17 cellular contexts compared by ENCODE assay signal in genomic region chrX:109879991-109880390, GRCh38.
DNase-seq lines count a peak whose midpoint lies in the region; ATAC-seq, FAIRE-seq and TF ChIP-seq lines count a peak whose summit lies in the region.
"Had no signal": no experiment of that assay in that cellular context is flagged by ENCODE, and none has a peak within 500 bp of the region (broad histone marks: within the 10 kb centered on the region; RNA-seq: fewer than 3 reads in every experiment).

No MANE protein-coding gene starts in this region.

- H3K9me3 Mint-ChIP-seq in memory B cell = no peaks in the 10 kb centered on the region
- no peaks in the 10 kb centered on the region for H3K9me3 Mint-ChIP-seq in effector memory CD8-positive, alpha-beta T cell
- H3K9me3 Mint-ChIP-seq: CD4-positive, CD25-positive, alpha-beta regulatory T cell; CD8-positive, alpha-beta memory T cell had no signal

- H3K36me3 ChIP-seq in OCI-LY3 (replicated peaks; ENCODE audit: low read depth, low read length) = no peaks in the 10 kb centered on the region
- no peaks in the 10 kb centered on the region for H3K36me3 ChIP-seq in H1 (ENCODE audit: control insufficient read depth in 2 of 4, insufficient read depth in 4 of 4, low read length in 3 of 4)
- no peaks in the 10 kb centered on the region for H3K36me3 ChIP-seq in small intestine (ENCODE audit: control insufficient read depth in 2 of 2, insufficient read depth in 2 of 2, low read length in 2 of 2)
- H3K36me3 ChIP-seq: BLaER1 treated with 17β-estradiol and CSF1 and Interleukin-3, amounts not matched to agents 10 nM and 100 nM; HAP-1 had no signal

- FAIRE-seq in H1 (lab: Jason Lieb, UNC) (peak; percentile 13), small intestine (lab: Jason Lieb, UNC) (no peak)

- H3K4me1 Mint-ChIP-seq in memory B cell = peaks cover 9% of the 10 kb centered on the region
- no peaks in the 10 kb centered on the region for H3K4me1 Mint-ChIP-seq in effector memory CD8-positive, alpha-beta T cell (ENCODE audit: low read depth in 2 of 2)
- H3K4me1 Mint-ChIP-seq: CD4-positive, CD25-positive, alpha-beta regulatory T cell; CD8-positive, alpha-beta memory T cell had no signal

- no peak overlapping the region for H2BK20ac ChIP-seq in H1 (ENCODE audit: low read length)

- H3K27me3 Mint-ChIP-seq in memory B cell = no peaks in the 10 kb centered on the region
- no peaks in the 10 kb centered on the region for H3K27me3 Mint-ChIP-seq in effector memory CD8-positive, alpha-beta T cell

- no peak overlapping the region for H4K8ac ChIP-seq in H1 (ENCODE audit: extremely low read depth, insufficient read depth, low read length)

- DNase-seq in H1 (ENCODE audit: low read depth in 1 of 2, low spot score in 2 of 2) (no peak), memory B cell (ENCODE audit: low spot score in 2 of 2) (no peak), small intestine (peak; percentile 54), NCI-H774 (lab: John Stamatoyannopoulos, UW) (no peak)
- no peak for DNase-seq in central memory CD4-positive, alpha-beta T cell
- no peak for DNase-seq in effector memory CD8-positive, alpha-beta T cell
- DNase-seq: 8988T; Caco-2; CD4-positive, CD25-positive, alpha-beta regulatory T cell; CD8-positive, alpha-beta memory T cell; DMS153; DMS79; GDM1 had no signal

- TF ChIP-seq EP300 in H1 (IDR thresholded peaks at IDR 0.05; ENCODE audit: borderline replicate concordance in 1 of 2, low read depth in 2 of 2, low read length in 2 of 2) = no peak

- no peaks in the 10 kb centered on the region for H3K79me2 ChIP-seq in OCI-LY3 (ENCODE audit: low read length)
- H3K79me2 ChIP-seq in H1 (ENCODE audit: control insufficient read depth in 1 of 2, insufficient read depth in 2 of 2, low read length in 2 of 2) = no peaks in the 10 kb centered on the region

- no peak overlapping the region for H2BK5ac ChIP-seq in H1 (ENCODE audit: low read depth, low read length)

- TF ChIP-seq POLR2A in H1 (IDR thresholded peaks at IDR 0.05; ENCODE audit: control extremely low read depth in 1 of 2, low read depth in 2 of 2, low read length in 2 of 2) = no peak

- H4K91ac ChIP-seq in H1 (replicated peaks; ENCODE audit: insufficient read length, low read length) = no peak overlapping the region

- no peaks in the 10 kb centered on the region for H3K79me1 ChIP-seq in H1 (ENCODE audit: low read depth, low read length)

- no peak overlapping the region for H2AFZ ChIP-seq in OCI-LY3 (ENCODE audit: low read depth, low read length)
- H2AFZ ChIP-seq in H1 (ENCODE audit: low read length) = no peak overlapping the region

- H3K23ac ChIP-seq in H1 (ENCODE audit: insufficient read length) = no peak overlapping the region

- H3K23me2 ChIP-seq in H1 (ENCODE audit: low read depth, low read length) = no peaks in the 10 kb centered on the region

- no peaks in the 10 kb centered on the region for H3K9me3 ChIP-seq in OCI-LY3 (ENCODE audit: insufficient read depth, low read length)
- H3K9me3 ChIP-seq in H1 (ENCODE audit: insufficient read depth in 2 of 2, low read depth in 1 of 2, low read length in 1 of 2) = no peaks in the 10 kb centered on the region
- H3K9me3 ChIP-seq in small intestine (ENCODE audit: control insufficient read depth, low read depth) = no peaks in the 10 kb centered on the region
- H3K9me3 ChIP-seq: Caco-2, HAP-1 had no signal

- peaks cover 49% of the 10 kb centered on the region for H3K4me1 ChIP-seq in OCI-LY3 (ENCODE audit: low read length)
- H3K4me1 ChIP-seq in H1 (replicated peaks in 1 of 4; ENCODE audit: control insufficient read depth in 3 of 4, insufficient read depth in 4 of 4, low read length in 3 of 4) = no peaks in the 10 kb centered on the region
- H3K4me1 ChIP-seq in small intestine (ENCODE audit: control insufficient read depth in 2 of 2, insufficient read depth in 1 of 2, low read depth in 1 of 2, low read length in 1 of 2) = no peaks in the 10 kb centered on the region
- H3K4me1 ChIP-seq: Caco-2, HAP-1 had no signal

- H4K5ac ChIP-seq in H1 (ENCODE audit: insufficient read length, low read depth, low read length) = no peak overlapping the region

- H3K4ac ChIP-seq in H1 (replicated peaks; ENCODE audit: insufficient read length, low read depth, low read length) = no peak overlapping the region

- no peak overlapping the region for H3K18ac ChIP-seq in H1 (ENCODE audit: extremely low read depth, low read length)

- H2BK12ac ChIP-seq in H1 (ENCODE audit: low read depth, low read length) = no peak overlapping the region

- H3K4me3 ChIP-seq in OCI-LY3 (ENCODE audit: low read length) = no peak overlapping the region
- no peak overlapping the region for H3K4me3 ChIP-seq in H1 (ENCODE audit: extremely low read depth in 1 of 4, insufficient read depth in 2 of 4, low read depth in 3 of 4, low read length in 4 of 4)
- no peak overlapping the region for H3K4me3 ChIP-seq in small intestine (ENCODE audit: low read depth in 1 of 2, low read length in 2 of 2)
- H3K4me3 ChIP-seq: BLaER1 treated with 17β-estradiol and CSF1 and Interleukin-3, amounts not matched to agents 10 nM and 100 nM; HAP-1 had no signal

- H3K4me3 Mint-ChIP-seq in memory B cell = no peak overlapping the region
- H3K4me3 Mint-ChIP-seq in effector memory CD8-positive, alpha-beta T cell = no peak overlapping the region
- H3K4me3 Mint-ChIP-seq: CD4-positive, CD25-positive, alpha-beta regulatory T cell; CD8-positive, alpha-beta memory T cell had no signal

- CTCF ChIA-PET in H1 (lab: Charles Lee; ENCODE audit: partially characterized antibody) = interaction anchor here (1.0 to 3.0 kb wide), 5 partner anchors 10 to 168 kb away, joined by 3 to 11 read pairs (median 6); no protein-coding TSS in a partner anchor

- no peak for TF ChIP-seq RAD21 in H1 (IDR thresholded peaks at IDR 0.05 in 1 of 2, conservative IDR thresholded peaks at IDR 0.05 in 1 of 2; ENCODE audit: low read depth in 2 of 2, low read length in 2 of 2)

- H3K14ac ChIP-seq in H1 (ENCODE audit: insufficient read length) = no peak overlapping the region

- H3K27ac ChIP-seq in OCI-LY3 (ENCODE audit: low read length) (peak overlapping the region; percentile 69), H1 (ENCODE audit: low read depth, low read length) (no peak overlapping the region), small intestine (ENCODE audit: low read depth in 1 of 2, low read length in 1 of 2) (peak overlapping the region in 1 of 2 donors; percentile 38)

- ATAC-seq in memory B cell (ENCODE audit: low read depth) = no peak
- no peak for ATAC-seq in HG02763 (IDR thresholded peaks at IDR 0.05; ENCODE audit: unreplicated experiment)
- no peak for ATAC-seq in effector memory CD8-positive, alpha-beta T cell (replicated peaks)

- 90% methylated on average over 2 of the region's 2 CpGs; no CpG with 5 or more reads in 1 of the 2 experiments for WGBS in H1 (ENCODE audit: extremely low coverage in 1 of 2, insufficient coverage in 1 of 2, insufficient read length in 1 of 2, insufficient replicate concordance in 2 of 2, low coverage in 1 of 2, low lambda C conversion rate in 2 of 2, missing lambda C conversion rate in 1 of 2), 2 experiments
- WGBS in small intestine, 3 donors = 13 to 36% (median 20%) methylated on average over 2 of the region's 2 CpGs

- peak overlapping the region; percentile 15 for H3K27ac Mint-ChIP-seq in memory B cell
- H3K27ac Mint-ChIP-seq in effector memory CD8-positive, alpha-beta T cell = no peak overlapping the region
- H3K27ac Mint-ChIP-seq: CD4-positive, CD25-positive, alpha-beta regulatory T cell; CD8-positive, alpha-beta memory T cell had no signal

- H3K4me2 ChIP-seq in OCI-LY3 (ENCODE audit: low read length) (peak overlapping the region; percentile 58), H1 (ENCODE audit: insufficient read depth in 1 of 2, low read depth in 2 of 2, low read length in 2 of 2) (no peak overlapping the region)

- no peak overlapping the region for H2AK5ac ChIP-seq in H1 (ENCODE audit: low read depth, low read length)

- no peaks in the 10 kb centered on the region for H3K36me3 Mint-ChIP-seq in memory B cell
- H3K36me3 Mint-ChIP-seq in effector memory CD8-positive, alpha-beta T cell (ENCODE audit: insufficient read depth) = no peaks in the 10 kb centered on the region
- H3K36me3 Mint-ChIP-seq: CD4-positive, CD25-positive, alpha-beta regulatory T cell; CD8-positive, alpha-beta memory T cell had no signal

- H3K9ac ChIP-seq in OCI-LY3 (ENCODE audit: low read length) (peak overlapping the region; percentile 39; the same call in 1 of the 2 replicates), H1 (replicated peaks in 1 of 4; ENCODE audit: extremely low read depth in 1 of 4, low read depth in 3 of 4, low read length in 3 of 4) (no peak overlapping the region)

- no peaks in the 10 kb centered on the region for H4K20me1 ChIP-seq in OCI-LY3 (ENCODE audit: insufficient read depth, low read length)
- H4K20me1 ChIP-seq in H1 (replicated peaks in 1 of 2; ENCODE audit: control insufficient read depth in 1 of 2, insufficient read depth in 2 of 2, low read length in 2 of 2) = no peaks in the 10 kb centered on the region
- H4K20me1 ChIP-seq: BLaER1 treated with 17β-estradiol and CSF1 and Interleukin-3, amounts not matched to agents 10 nM and 100 nM had no signal

- H2BK120ac ChIP-seq in H1 (replicated peaks; ENCODE audit: low read depth, low read length) = no peak overlapping the region

- H2BK15ac ChIP-seq in H1 (ENCODE audit: low read length) = no peak overlapping the region

- POLR2A ChIA-PET in H1 (lab: Charles Lee; ENCODE audit: partially characterized antibody) = no interaction called here

- no peak overlapping the region for H3K56ac ChIP-seq in H1 (replicated peaks; ENCODE audit: insufficient read length, low read depth, low read length)

- no peaks in the 10 kb centered on the region for H3K27me3 ChIP-seq in OCI-LY3 (ENCODE audit: low read depth, low read length)
- H3K27me3 ChIP-seq in H1 (replicated peaks in 1 of 4; ENCODE audit: control insufficient read depth in 3 of 4, extremely low read depth in 1 of 4, insufficient read depth in 3 of 4, low read length in 3 of 4) = no peaks in the 10 kb centered on the region
- no peaks in the 10 kb centered on the region for H3K27me3 ChIP-seq in small intestine (ENCODE audit: control insufficient read depth in 2 of 2, insufficient read depth in 2 of 2, low read length in 2 of 2)

- TF ChIP-seq CTCF in OCI-LY3 (IDR thresholded peaks at IDR 0.05; ENCODE audit: low read depth, low read length) (no peak), H1 (IDR thresholded peaks at IDR 0.05; ENCODE audit: control extremely low read depth in 1 of 3, insufficient read depth in 1 of 3, low read depth in 1 of 3, low read length in 3 of 3) (no peak)

TF ChIP-seq in H1, 55 proteins besides CTCF, POLR2A, EP300 and RAD21 (continues in another document):
- TF ChIP-seq SAP30 (IDR thresholded peaks at IDR 0.05; ENCODE audit: insufficient read depth, insufficient replicate concordance, low read length) = no peak
- TF ChIP-seq TEAD4 (IDR thresholded peaks at IDR 0.05; ENCODE audit: low read depth, low read length) = no peak
- no peak for TF ChIP-seq KDM1A (IDR thresholded peaks at IDR 0.05; ENCODE audit: borderline replicate concordance, low read length)
- TF ChIP-seq NRF1 (IDR thresholded peaks at IDR 0.05; ENCODE audit: low read depth, low read length) = no peak
- TF ChIP-seq TBP (IDR thresholded peaks at IDR 0.05; ENCODE audit: low read depth, low read length) = no peak
- no peak for TF ChIP-seq SUZ12 (IDR thresholded peaks at IDR 0.05; ENCODE audit: low read length)
- TF ChIP-seq CBX8 (IDR thresholded peaks at IDR 0.05; ENCODE audit: borderline replicate concordance, low read depth, low read length) = no peak
- no peak for TF ChIP-seq JUND (IDR thresholded peaks at IDR 0.05; ENCODE audit: low read length)
